ENCODE assay signal across 8 cellular contexts in genomic region chr3:98592345-98592935, GRCh38. TPM values are rescaled to one million over a fixed set of nuclear protein-coding genes. Genes with fewer than 3 reads are reported as not detected.
DNase-seq lines count a peak whose midpoint lies in the region; ATAC-seq and TF ChIP-seq lines count a peak whose summit lies in the region.

No MANE protein-coding gene starts in this region.

- H3K36me3 ChIP-seq in GM06990 (ENCODE audit: control insufficient read depth, insufficient read depth, low read length) = 0 out of 2 replicates have a peak, but pooled peaks cover 2% of the 10 kb centered on the region
- peaks cover 35% of the 10 kb centered on the region for H3K36me3 ChIP-seq in RWPE2 (ENCODE audit: low read depth)
- H3K36me3 ChIP-seq in esophagus muscularis mucosa = peaks cover 0 to 33% (median 24%) of the 10 kb centered on the region in 4 donors

- ATAC-seq in RWPE2 (ENCODE audit: low read depth) = no peak; the same call in 2 of the 3 replicates
- no peak for ATAC-seq in HG03439 (IDR thresholded peaks at IDR 0.05; ENCODE audit: unreplicated experiment)
- ATAC-seq in HG03521 (IDR thresholded peaks at IDR 0.05; ENCODE audit: unreplicated experiment) = no peak
- ATAC-seq in GM21825 (IDR thresholded peaks at IDR 0.05; ENCODE audit: unreplicated experiment) = no peak

- H3K27ac Mint-ChIP-seq in progenitor cell of endocrine pancreas = peak overlapping the region; percentile 7

- WGBS in esophagus muscularis mucosa = 30% methylated on average over 11 of the region's 11 CpGs

- no peak for TF ChIP-seq CTCF in GM06990 (IDR thresholded peaks at IDR 0.05; ENCODE audit: insufficient read depth, low read length, poor library complexity, severe bottlenecking)
- TF ChIP-seq CTCF in RWPE2 (IDR thresholded peaks at IDR 0.05; ENCODE audit: poor library complexity, severe bottlenecking) = no peak
- no peak for TF ChIP-seq CTCF in esophagus muscularis mucosa (IDR thresholded peaks at IDR 0.05)
- TF ChIP-seq CTCF in progenitor cell of endocrine pancreas (IDR thresholded peaks at IDR 0.05; ENCODE audit: unreplicated experiment) = no peak

- peaks cover 10% of the 10 kb centered on the region for H3K36me3 Mint-ChIP-seq in progenitor cell of endocrine pancreas (ENCODE audit: insufficient read depth)

- H3K4me3 ChIP-seq in GM06990 (replicated peaks; ENCODE audit: low read depth, low read length) = peak overlapping the region; percentile 95
- H3K4me3 ChIP-seq in RWPE2 (ENCODE audit: severe bottlenecking) = peak overlapping the region; percentile 88
- H3K4me3 ChIP-seq in esophagus muscularis mucosa = peak overlapping the region; percentile 81 to 96 (median 92)

- H3K27me3 Mint-ChIP-seq in progenitor cell of endocrine pancreas = no peaks in the 10 kb centered on the region

- no peaks in the 10 kb centered on the region for H3K27me3 ChIP-seq in GM06990 (replicated peaks; ENCODE audit: control insufficient read depth, insufficient read depth, low read length)
- H3K27me3 ChIP-seq in RWPE2 (ENCODE audit: insufficient read depth, poor library complexity, severe bottlenecking) = no peaks in the 10 kb centered on the region
- H3K27me3 ChIP-seq in esophagus muscularis mucosa = no peaks in the 10 kb centered on the region

- DNase-seq in GM06990 (ENCODE audit: extremely low read depth, insufficient read length) = no peak
- no peak for DNase-seq in RWPE2 (ENCODE audit: low spot score)
- no peak for DNase-seq in esophagus muscularis mucosa (ENCODE audit: extremely low spot score)
- no peak for DNase-seq in progenitor cell of endocrine pancreas (ENCODE audit: low spot score, unreplicated experiment)
- no peak for DNase-seq in D341Med (ENCODE audit: low spot score)

- H3K4me1 ChIP-seq in RWPE2 (ENCODE audit: insufficient read depth, poor library complexity, severe bottlenecking) (no peaks in the 10 kb centered on the region), esophagus muscularis mucosa (peaks cover 15 to 27% (median 20%) of the 10 kb centered on the region in 4 donors)

- H3K9me3 ChIP-seq in RWPE2 (ENCODE audit: severe bottlenecking) (no peaks in the 10 kb centered on the region), esophagus muscularis mucosa (no peaks in the 10 kb centered on the region)

- TF ChIP-seq POLR2A in esophagus muscularis mucosa (IDR thresholded peaks at IDR 0.05; ENCODE audit: low read depth) = no peak

- intact Hi-C loops in esophagus muscularis mucosa (cut with DNase I) = loop anchor here (5.0 to 10.0 kb wide), 2 partner anchors 75 to 142 kb away; no protein-coding TSS in a partner anchor

- no peaks in the 10 kb centered on the region for H3K9me3 Mint-ChIP-seq in progenitor cell of endocrine pancreas (ENCODE audit: low read depth)

- peaks cover 9% of the 10 kb centered on the region for H3K4me1 Mint-ChIP-seq in progenitor cell of endocrine pancreas (ENCODE audit: low read depth)

- no peak for TF ChIP-seq EP300 in esophagus muscularis mucosa (IDR thresholded peaks at IDR 0.05)

- peak overlapping the region; percentile 91 for H3K4me3 Mint-ChIP-seq in progenitor cell of endocrine pancreas (ENCODE audit: low read depth)

- no peak overlapping the region for H3K27ac ChIP-seq in RWPE2 (ENCODE audit: poor library complexity, severe bottlenecking)
- peak overlapping the region; percentile 79 to 87 (median 83) for H3K27ac ChIP-seq in esophagus muscularis mucosa (replicated peaks in 1 of 4)

RNA-seq across cellular contexts. Expression of gene CPOX, which starts 1.0 kb away (rescaled TPM):
- 10 to 100 TPM in 3 of 4 donors, 1 to 10 TPM in 1; 7.6 to 21.4 (median 14.7) TPM for total RNA-seq in esophagus muscularis mucosa
- total RNA-seq in progenitor cell of endocrine pancreas = 20.4 and 24.4 TPM in 2 replicates
